Comparison of ENCODE assay signal across 20 cellular contexts in the genomic region with DNA sequence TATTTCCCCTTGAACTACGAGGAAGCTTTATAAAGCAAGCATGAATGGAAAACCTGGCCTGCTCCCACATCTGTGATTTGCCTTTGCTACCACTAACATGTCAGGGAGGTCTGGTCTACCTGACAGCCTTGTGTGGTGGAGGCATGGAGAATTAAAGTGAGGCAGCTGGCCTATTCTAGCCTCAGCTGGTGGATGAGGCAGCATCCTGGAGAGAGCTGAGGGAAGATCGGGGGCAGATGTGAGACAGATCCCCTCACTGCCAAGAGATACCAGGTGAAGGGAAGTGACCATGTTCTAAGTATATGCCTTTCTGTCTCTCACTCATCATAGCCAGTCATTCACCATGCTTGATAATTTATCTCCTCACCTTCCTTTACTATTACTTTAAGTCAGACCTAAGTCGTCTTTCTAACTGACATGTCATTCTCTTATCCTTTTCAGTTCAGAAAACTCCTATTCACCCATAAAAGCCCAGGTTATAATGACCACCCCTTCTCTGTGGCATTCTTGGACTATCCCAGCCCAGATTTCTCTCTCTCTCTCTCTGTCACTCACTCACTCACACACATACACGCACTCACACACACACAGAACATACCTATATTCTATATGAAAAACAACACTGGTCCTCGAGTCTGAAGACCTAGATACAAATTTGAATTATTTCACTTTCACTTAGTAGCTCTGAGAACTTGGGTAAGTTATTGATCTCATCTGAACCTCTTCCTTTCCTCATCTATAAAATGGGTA.
DNase-seq lines count a peak whose midpoint lies in the region; ATAC-seq, FAIRE-seq and TF ChIP-seq lines count a peak whose summit lies in the region.
"Had no signal": no experiment of that assay in that cellular context is flagged by ENCODE, and none has a peak within 500 bp of the region (broad histone marks: within the 10 kb centered on the region; RNA-seq: fewer than 3 reads in every experiment).

No MANE protein-coding gene starts in this region.

- no peak overlapping the region for H3K4me3 ChIP-seq in BLaER1 treated with 17β-estradiol and CSF1 and Interleukin-3, amounts not matched to agents 10 nM and 100 nM
- no peak overlapping the region for H3K4me3 ChIP-seq in H1 (ENCODE audit: extremely low read depth in 1 of 4, insufficient read depth in 2 of 4, low read depth in 3 of 4, low read length in 4 of 4)
- H3K4me3 ChIP-seq: GM23338, SJCRH30 had no signal

- no peak overlapping the region for H3K14ac ChIP-seq in H1 (ENCODE audit: insufficient read length)

- H3K4me1 Mint-ChIP-seq in IgD-negative memory B cell: peaks cover 15 to 43% (median 39%) of the 10 kb centered on the region in 3 donors

- H3K4ac ChIP-seq in H1 (replicated peaks; ENCODE audit: insufficient read length, low read depth, low read length): no peak overlapping the region

- no peaks in the 10 kb centered on the region for H3K27me3 ChIP-seq in BLaER1 treated with 17β-estradiol and CSF1 and Interleukin-3, amounts not matched to agents 10 nM and 100 nM
- no peaks in the 10 kb centered on the region for H3K27me3 ChIP-seq in H1 (replicated peaks in 1 of 4; ENCODE audit: control insufficient read depth in 3 of 4, extremely low read depth in 1 of 4, insufficient read depth in 3 of 4, low read length in 3 of 4)

- no peak overlapping the region for H3K56ac ChIP-seq in H1 (replicated peaks; ENCODE audit: insufficient read length, low read depth, low read length)

- POLR2A ChIA-PET in H1 (lab: Charles Lee; ENCODE audit: partially characterized antibody): interaction anchor here (0.6 kb wide), 1 partner anchor 177 kb away, joined by 3 read pairs; no protein-coding TSS in a partner anchor

- no peak for FAIRE-seq in H1 (lab: Jason Lieb, UNC)
- FAIRE-seq: RCC 7860 had no signal

- H3K4me1 ChIP-seq in BLaER1 treated with 17β-estradiol and CSF1 and Interleukin-3, amounts not matched to agents 10 nM and 100 nM: peaks cover 0 to 54% (median 43%) of the 10 kb centered on the region in 10 experiments; a peak in 18 of 20 replicates
- H3K4me1 ChIP-seq in H1 (replicated peaks in 1 of 4; ENCODE audit: control insufficient read depth in 3 of 4, insufficient read depth in 4 of 4, low read length in 3 of 4): peaks cover 0 to 7% (median 2%) of the 10 kb centered on the region in 4 experiments; a peak in 3 of 7 replicates
- H3K4me1 ChIP-seq: SJCRH30 had no signal

- H2BK15ac ChIP-seq in H1 (ENCODE audit: low read length): no peak overlapping the region

- H2BK12ac ChIP-seq in H1 (ENCODE audit: low read depth, low read length): no peak overlapping the region

- TF ChIP-seq POLR2A in H1 (IDR thresholded peaks at IDR 0.05; ENCODE audit: control extremely low read depth in 1 of 2, low read depth in 2 of 2, low read length in 2 of 2): no peak

- H3K36me3 Mint-ChIP-seq in IgD-negative memory B cell: peaks cover 2% of the 10 kb centered on the region
- H3K36me3 Mint-ChIP-seq: CD4-positive, alpha-beta memory T cell had no signal

- no peak overlapping the region for H4K91ac ChIP-seq in H1 (replicated peaks; ENCODE audit: insufficient read length, low read length)

- no peaks in the 10 kb centered on the region for H3K79me2 ChIP-seq in H1 (ENCODE audit: control insufficient read depth in 1 of 2, insufficient read depth in 2 of 2, low read length in 2 of 2)

- no peaks in the 10 kb centered on the region for H3K36me3 ChIP-seq in BLaER1 treated with 17β-estradiol and CSF1 and Interleukin-3, amounts not matched to agents 10 nM and 100 nM
- H3K36me3 ChIP-seq in H1 (ENCODE audit: control insufficient read depth in 2 of 4, insufficient read depth in 4 of 4, low read length in 3 of 4): no peaks in the 10 kb centered on the region
- H3K36me3 ChIP-seq: SJCRH30 had no signal

- no peak overlapping the region for H2BK5ac ChIP-seq in H1 (ENCODE audit: low read depth, low read length)

- no peak overlapping the region for H4K5ac ChIP-seq in H1 (ENCODE audit: insufficient read length, low read depth, low read length)

- 0 out of 2 replicates have a peak overlapping the region, but pooled peaks have one; percentile 20 for H4K8ac ChIP-seq in H1 (ENCODE audit: extremely low read depth, insufficient read depth, low read length)

- H2BK20ac ChIP-seq in H1 (ENCODE audit: low read length): no peak overlapping the region

- CTCF ChIA-PET in H1 (lab: Charles Lee; ENCODE audit: partially characterized antibody): interaction anchor here (0.7 to 3.1 kb wide), 14 partner anchors 9 to 470 kb away, joined by 3 to 18 read pairs (median 4); no protein-coding TSS in a partner anchor

- peak overlapping the region in 9 of 11 experiments; percentile 23 to 86 (median 67); a peak in 17 of 22 replicates for H3K4me2 ChIP-seq in BLaER1 treated with 17β-estradiol and CSF1 and Interleukin-3, amounts not matched to agents 10 nM and 100 nM
- H3K4me2 ChIP-seq in H1 (ENCODE audit: insufficient read depth in 1 of 2, low read depth in 2 of 2, low read length in 2 of 2): no peak overlapping the region

- DNase-seq in H1 (ENCODE audit: low read depth in 1 of 2, low spot score in 2 of 2): no peak
- no peak for DNase-seq in activated CD4-positive, alpha-beta T cell treated with anti-CD3 and anti-CD28 coated beads for 1 hour
- DNase-seq in DMS 273 (lab: John Stamatoyannopoulos, UW; ENCODE audit: unreplicated experiment): no peak
- DNase-seq: CD4-positive, alpha-beta memory T cell; EL; GF-D8; HCEC 1CT; MM.1S; NCI-H1436 treated with DMSO at 0.1 percent for 48 hours; NCI-H1930; NCI-H510A treated with DMSO at 0.1 percent for 48 hours; NCI-H748 treated with DMSO at 0.1 percent for 48 hours; OCI-M1; SJCRH30 had no signal

- H2AK5ac ChIP-seq in H1 (ENCODE audit: low read depth, low read length): no peak overlapping the region

- no peaks in the 10 kb centered on the region for H3K9me3 Mint-ChIP-seq in IgD-negative memory B cell
- H3K9me3 Mint-ChIP-seq: CD4-positive, alpha-beta memory T cell; GM23338 had no signal

- no peak for TF ChIP-seq CTCF in H1 (IDR thresholded peaks at IDR 0.05; ENCODE audit: control extremely low read depth in 1 of 3, insufficient read depth in 1 of 3, low read depth in 1 of 3, low read length in 3 of 3)

- no peaks in the 10 kb centered on the region for H3K9me3 ChIP-seq in BLaER1 treated with 17β-estradiol and CSF1 and Interleukin-3, amounts not matched to agents 10 nM and 100 nM (replicated peaks in 1 of 11)
- no peaks in the 10 kb centered on the region for H3K9me3 ChIP-seq in H1 (ENCODE audit: insufficient read depth in 2 of 2, low read depth in 1 of 2, low read length in 1 of 2)
- H3K9me3 ChIP-seq: SJCRH30 had no signal

- H3K9ac ChIP-seq in BLaER1 treated with 17β-estradiol and CSF1 and Interleukin-3, amounts not matched to agents 10 nM and 100 nM: no peak overlapping the region
- no peak overlapping the region for H3K9ac ChIP-seq in H1 (replicated peaks in 1 of 4; ENCODE audit: extremely low read depth in 1 of 4, low read depth in 3 of 4, low read length in 3 of 4)

- H3K4me3 Mint-ChIP-seq in IgD-negative memory B cell: peak overlapping the region in 3 of 4 donors; percentile 1 to 94 (median 13)
- H3K4me3 Mint-ChIP-seq: CD4-positive, alpha-beta memory T cell; GM23338 had no signal

- H2AFZ ChIP-seq in H1 (ENCODE audit: low read length): no peak overlapping the region
- H2AFZ ChIP-seq: GM23338 had no signal

- H3K79me1 ChIP-seq in H1 (ENCODE audit: low read depth, low read length): no peaks in the 10 kb centered on the region

- peak overlapping the region in 1 of 3 donors; percentile 1 for H3K27ac Mint-ChIP-seq in IgD-negative memory B cell
- H3K27ac Mint-ChIP-seq: GM23338 had no signal

- TF ChIP-seq EP300 in H1 (IDR thresholded peaks at IDR 0.05; ENCODE audit: borderline replicate concordance in 1 of 2, low read depth in 2 of 2, low read length in 2 of 2): no peak

- peaks cover 0 to 6% (median 0%) of the 10 kb centered on the region in 11 experiments; a peak in 1 of 22 replicates for H4K20me1 ChIP-seq in BLaER1 treated with 17β-estradiol and CSF1 and Interleukin-3, amounts not matched to agents 10 nM and 100 nM
- no peaks in the 10 kb centered on the region for H4K20me1 ChIP-seq in H1 (replicated peaks in 1 of 2; ENCODE audit: control insufficient read depth in 1 of 2, insufficient read depth in 2 of 2, low read length in 2 of 2)

- no peak for TF ChIP-seq RAD21 in H1 (IDR thresholded peaks at IDR 0.05 in 1 of 2, conservative IDR thresholded peaks at IDR 0.05 in 1 of 2; ENCODE audit: low read depth in 2 of 2, low read length in 2 of 2)

- H3K23ac ChIP-seq in H1 (ENCODE audit: insufficient read length): no peak overlapping the region

- no peaks in the 10 kb centered on the region for H3K23me2 ChIP-seq in H1 (ENCODE audit: low read depth, low read length)

- H3K18ac ChIP-seq in H1 (ENCODE audit: extremely low read depth, low read length): no peak overlapping the region; the same call in 1 of the 2 replicates

- H2BK120ac ChIP-seq in H1 (replicated peaks; ENCODE audit: low read depth, low read length): no peak overlapping the region

- 80% methylated on average over 5 of the region's 5 CpGs; no CpG with 5 or more reads in 1 of the 2 experiments for WGBS in H1 (ENCODE audit: extremely low coverage in 1 of 2, insufficient coverage in 1 of 2, insufficient read length in 1 of 2, insufficient replicate concordance in 2 of 2, low coverage in 1 of 2, low lambda C conversion rate in 2 of 2, missing lambda C conversion rate in 1 of 2), 2 experiments

- H3K27ac ChIP-seq in BLaER1 treated with 17β-estradiol and CSF1 and Interleukin-3, amounts not matched to agents 10 nM and 100 nM: no peak overlapping the region
- no peak overlapping the region for H3K27ac ChIP-seq in H1 (ENCODE audit: low read depth, low read length)
- H3K27ac ChIP-seq: SJCRH30 had no signal

- no peaks in the 10 kb centered on the region for H3K27me3 Mint-ChIP-seq in IgD-negative memory B cell

- ATAC-seq in GM19438 (IDR thresholded peaks at IDR 0.05; ENCODE audit: low read depth, unreplicated experiment): peak; percentile 12
- ATAC-seq in HG03196 (IDR thresholded peaks at IDR 0.05; ENCODE audit: unreplicated experiment): no peak

TF ChIP-seq in H1, 55 proteins besides CTCF, POLR2A, EP300 and RAD21 (continues in another document):
- TF ChIP-seq TAF1 (IDR thresholded peaks at IDR 0.05; ENCODE audit: low read depth, low read length) (no peak), RBBP5 (IDR thresholded peaks at IDR 0.05; ENCODE audit: borderline replicate concordance, low read depth, low read length) (no peak), JUN (IDR thresholded peaks at IDR 0.05; ENCODE audit: low read depth, low read length) (no peak), KDM4A (IDR thresholded peaks at IDR 0.05; ENCODE audit: low read depth, low read length, severe bottlenecking) (no peak), NANOG (IDR thresholded peaks at IDR 0.05; ENCODE audit: insufficient read depth, low read depth, low read length, poor library complexity, severe bottlenecking) (no peak), TBP (IDR thresholded peaks at IDR 0.05; ENCODE audit: low read depth, low read length) (no peak), POU5F1 (IDR thresholded peaks at IDR 0.05; ENCODE audit: low read depth, low read length) (no peak)

Comparison
In these comparisons a context has a peak if more than half of its experiments do, and no peak if none do; other contexts are left out.
1. H3K4me2 ChIP-seq: peak in BLaER1 treated with 17β-estradiol and CSF1 and Interleukin-3, amounts not matched to agents 10 nM and 100 nM (9 of 11); none in H1 (0 of 2).